In the genomic region with DNA sequence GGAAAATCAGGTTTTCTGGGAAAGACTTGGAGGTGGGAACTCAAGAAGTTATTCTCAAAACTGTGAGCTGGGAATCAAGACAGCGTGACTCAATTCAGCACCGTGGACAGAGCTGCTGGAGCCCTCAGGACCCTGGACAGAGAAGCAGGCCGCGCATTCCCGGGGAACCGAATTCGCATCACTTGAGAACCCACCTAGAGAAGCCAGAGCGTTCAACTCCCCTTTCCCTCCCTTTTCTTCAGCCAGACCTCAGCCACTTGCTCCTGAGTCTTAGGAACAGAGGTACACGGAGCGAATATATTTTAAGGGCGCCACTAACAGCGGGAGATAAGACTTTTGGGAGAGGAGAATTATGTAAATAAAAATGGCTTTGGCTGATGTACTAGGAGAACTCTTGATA, we compare ENCODE assay signal across 9 cellular contexts. TPM values are rescaled to one million over a fixed set of nuclear protein-coding genes. Genes with fewer than 3 reads are reported as not detected.
A peak's percentile ranks its signal among the peaks of the same experiment; 100 is the strongest.
DNase-seq lines count a peak whose midpoint lies in the region; ATAC-seq and TF ChIP-seq lines count a peak whose summit lies in the region.
"Had no signal": no experiment of that assay in that cellular context is flagged by ENCODE, and none has a peak within 500 bp of the region (broad histone marks: within the 10 kb centered on the region; RNA-seq: fewer than 3 reads in every experiment).

No MANE protein-coding gene starts in this region.

- DNase-seq in GM23248: peak; percentile 80
- no peak for DNase-seq in SK-N-SH
- peak; percentile 75 for DNase-seq in left cardiac atrium
- peak; percentile 70 to 84 for DNase-seq in psoas muscle
- DNase-seq in cerebellum (ENCODE audit: low spot score): no peak
- no peak for DNase-seq in NCI-H1436 treated with DMSO at 0.1 percent for 48 hours (lab: John Stamatoyannopoulos, UW)
- DNase-seq in NCI-H146 (lab: John Stamatoyannopoulos, UW): no peak

- WGBS in GM23248 (ENCODE audit: low coverage in 1 of 2, low lambda C conversion rate in 2 of 2, missing lambda C conversion rate in 2 of 2), 2 experiments: 3% methylated on average over 12 of the region's 12 CpGs
- WGBS in SK-N-SH (ENCODE audit: low lambda C conversion rate): 76% methylated on average over 12 of the region's 12 CpGs
- 0 to 1% (median 1%) methylated on average over 12 of the region's 12 CpGs for WGBS in psoas muscle, 3 donors

- peak overlapping the region; percentile 49 for H3K4me3 Mint-ChIP-seq in activated naive CD8-positive, alpha-beta T cell

- POLR2A ChIA-PET in SK-N-SH (lab: Yijun Ruan, JAX): no interaction called here

- H3K27ac ChIP-seq in GM23248 (no peak overlapping the region), SK-N-SH (ENCODE audit: low read depth in 2 of 2, low read length in 1 of 2) (no peak overlapping the region), psoas muscle (no peak overlapping the region)

- no peak for TF ChIP-seq RAD21 in SK-N-SH (IDR thresholded peaks at IDR 0.05; ENCODE audit: low read length)

- peaks cover 31% of the 10 kb centered on the region for H3K27me3 Mint-ChIP-seq in activated naive CD8-positive, alpha-beta T cell

- H3K9me3 Mint-ChIP-seq in activated naive CD8-positive, alpha-beta T cell (ENCODE audit: low read depth): no peaks in the 10 kb centered on the region

- no peak overlapping the region for H3K4me3 ChIP-seq in GM23248
- H3K4me3 ChIP-seq in SK-N-SH (ENCODE audit: low read depth in 2 of 2, low read length in 1 of 2): no peak overlapping the region
- no peak overlapping the region for H3K4me3 ChIP-seq in psoas muscle

- H3K79me2 ChIP-seq in GM23248 (ENCODE audit: insufficient read depth): no peaks in the 10 kb centered on the region
- no peaks in the 10 kb centered on the region for H3K79me2 ChIP-seq in SK-N-SH (ENCODE audit: insufficient read depth)

- CTCF ChIA-PET in SK-N-SH (lab: Yijun Ruan, JAX): interaction anchor here (1.4 kb wide), 1 partner anchor 9 kb away, joined by 4 read pairs; no protein-coding TSS in a partner anchor

- peaks cover 21% of the 10 kb centered on the region for H3K4me1 Mint-ChIP-seq in activated naive CD8-positive, alpha-beta T cell (ENCODE audit: low read depth)

- H3K4me1 ChIP-seq in GM23248 (ENCODE audit: insufficient read depth): peaks cover 9% of the 10 kb centered on the region; the same call in 1 of the 2 replicates
- peaks cover 0 to 7% of the 10 kb centered on the region in 2 experiments; a peak in 1 of 4 replicates for H3K4me1 ChIP-seq in SK-N-SH (ENCODE audit: control insufficient read depth in 1 of 2, insufficient read depth in 2 of 2, low read depth in 1 of 2, low read length in 1 of 2)
- no peaks in the 10 kb centered on the region for H3K4me1 ChIP-seq in psoas muscle

- H3K36me3 ChIP-seq in GM23248 (ENCODE audit: low read depth) (no peaks in the 10 kb centered on the region), SK-N-SH (replicated peaks in 1 of 2; ENCODE audit: control insufficient read depth in 1 of 2, insufficient read depth in 2 of 2, low read length in 1 of 2) (no peaks in the 10 kb centered on the region), psoas muscle (ENCODE audit: insufficient read depth in 1 of 2, low read depth in 1 of 2) (no peaks in the 10 kb centered on the region)

- ATAC-seq in left cardiac atrium (peak; percentile 89 to 94), psoas muscle (peak in 3 of 4 donors; percentile 82 to 86 (median 84))

- no peak overlapping the region for H3K9ac ChIP-seq in GM23248
- no peak overlapping the region for H3K9ac ChIP-seq in SK-N-SH

- H3F3A ChIP-seq in GM23248 (ENCODE audit: insufficient read depth): peaks cover 8% of the 10 kb centered on the region
- H3F3A ChIP-seq in SK-N-SH (replicated peaks; ENCODE audit: insufficient read depth): peaks cover 7% of the 10 kb centered on the region

- no peak overlapping the region for H2AFZ ChIP-seq in GM23248
- H2AFZ ChIP-seq in SK-N-SH (ENCODE audit: low read depth): no peak overlapping the region

- no peak for TF ChIP-seq EP300 in SK-N-SH (IDR thresholded peaks at IDR 0.05; ENCODE audit: borderline replicate concordance in 1 of 2, low read depth in 1 of 2, low read length in 1 of 2)

- no peaks in the 10 kb centered on the region for H4K20me1 ChIP-seq in GM23248 (ENCODE audit: insufficient read depth)
- no peaks in the 10 kb centered on the region for H4K20me1 ChIP-seq in SK-N-SH (ENCODE audit: insufficient read depth)

- no peak overlapping the region for H3K27ac Mint-ChIP-seq in activated naive CD8-positive, alpha-beta T cell

- in situ Hi-C loops in GM23248 (cut with MboI): no loop called here

- H3K9me2 ChIP-seq in GM23248 (ENCODE audit: insufficient read depth): no peaks in the 10 kb centered on the region
- H3K9me2 ChIP-seq in SK-N-SH: no peaks in the 10 kb centered on the region

- peaks cover 43% of the 10 kb centered on the region for H3K27me3 ChIP-seq in GM23248 (replicated peaks; ENCODE audit: insufficient read depth)
- peaks cover 5% of the 10 kb centered on the region; the same call in 1 of the 2 replicates for H3K27me3 ChIP-seq in SK-N-SH (ENCODE audit: insufficient read depth)
- H3K27me3 ChIP-seq in psoas muscle (ENCODE audit: insufficient read depth in 3 of 3, low read length in 2 of 3): peaks cover 0 to 47% (median 28%) of the 10 kb centered on the region in 3 donors

- no peaks in the 10 kb centered on the region for H3K36me3 Mint-ChIP-seq in activated naive CD8-positive, alpha-beta T cell

- TF ChIP-seq CTCF in SK-N-SH (IDR thresholded peaks at IDR 0.05) (no peak), psoas muscle (IDR thresholded peaks at IDR 0.05) (no peak)

- intact Hi-C loops in left cardiac atrium (cut with DNase I) (no loop called here), psoas muscle (cut with DNase I) (no loop called here)

- H3K9me3 ChIP-seq in GM23248 (ENCODE audit: low read depth) (no peaks in the 10 kb centered on the region), SK-N-SH (no peaks in the 10 kb centered on the region), psoas muscle (no peaks in the 10 kb centered on the region)

- H3K4me2 ChIP-seq in GM23248 (ENCODE audit: unreplicated experiment) (no peak overlapping the region), SK-N-SH (no peak overlapping the region)

TF ChIP-seq in SK-N-SH, 30 proteins besides CTCF, POLR2A, EP300 and RAD21 (continues in another document):
- no peak for TF ChIP-seq RFX5 (IDR thresholded peaks at IDR 0.05; ENCODE audit: low read length)
- TF ChIP-seq FOSL2 (IDR thresholded peaks at IDR 0.05; ENCODE audit: borderline replicate concordance, low read depth): no peak
- peak; percentile 95; the same call in 1 of the 2 replicates for TF ChIP-seq SIN3A (IDR thresholded peaks at IDR 0.05; ENCODE audit: borderline replicate concordance, low read depth, low read length)
- no peak for TF ChIP-seq TEAD4 (IDR thresholded peaks at IDR 0.05; ENCODE audit: borderline replicate concordance, insufficient read depth)
- no peak for TF ChIP-seq POLR2AphosphoS5 (IDR thresholded peaks at IDR 0.05; ENCODE audit: low read depth, low read length)
- TF ChIP-seq MAX (IDR thresholded peaks at IDR 0.05; ENCODE audit: low read depth): 0 out of 2 replicates have a peak, but pooled peaks have one; percentile 42
- no peak for TF ChIP-seq GATA2 (CRISPR knock-in tag; IDR thresholded peaks at IDR 0.05)
- TF ChIP-seq FOXJ3 (CRISPR knock-in tag; IDR thresholded peaks at IDR 0.05): no peak
- TF ChIP-seq MEF2A (IDR thresholded peaks at IDR 0.05; ENCODE audit: borderline replicate concordance, low read depth): no peak

RNA-seq across cellular contexts. Expression of gene LIN28A, which starts 2.0 kb away (rescaled TPM):
- total RNA-seq in GM23248 (2014; rRNA removed; shearing (Covaris generic)): not detected in 2 replicates
- polyA plus RNA-seq in GM23248 (2016; fragmentation: Nextera tagmentation; extraction: Ambion mirVana) (0.14 and 0.15 TPM in 2 replicates), SK-N-SH (2012; rRNA removed) (not detected in 2 replicates), psoas muscle (not detected)
- not detected in 2 replicates for polyA plus RNA-seq in SK-N-SH (2012; cell fraction: cytosol; rRNA removed)
- polyA plus RNA-seq in SK-N-SH (2012; cell fraction: nucleus; rRNA removed): 0.02 TPM in 1 of 2 replicates, not detected in the other
- total RNA-seq in left cardiac atrium (under 1 TPM in 1 of 2 donors, not detected in 1; 0.15 TPM), psoas muscle (not detected), cerebellum (not detected)
- total RNA-seq: T-helper 2 cell treated with Interferon-gamma antibody and Interleukin-4, amounts not matched to agents 100 ng/mL and 5 ng/mL, for 36 hours had no signal

RNA-seq across cellular contexts. Expression of gene DHDDS, which starts 23.5 kb away (rescaled TPM):
- total RNA-seq in GM23248 (2014; rRNA removed; shearing (Covaris generic)): 50.8 and 70.6 TPM in 2 replicates
- polyA plus RNA-seq in GM23248 (2016; fragmentation: Nextera tagmentation; extraction: Ambion mirVana) (43.0 and 46.9 TPM in 2 replicates), SK-N-SH (2012; rRNA removed) (25.0 and 36.6 TPM in 2 replicates), psoas muscle (10 to 100 TPM; 15.8 to 40.6 (median 23.3) TPM)
- 22.4 and 24.1 TPM in 2 replicates for polyA plus RNA-seq in SK-N-SH (2012; cell fraction: cytosol; rRNA removed)
- 58.3 and 87.1 TPM in 2 replicates for polyA plus RNA-seq in SK-N-SH (2012; cell fraction: nucleus; rRNA removed)
- total RNA-seq in left cardiac atrium (10 to 100 TPM; 44.7 to 49.6 TPM), psoas muscle (10 to 100 TPM; 14.1 to 25.8 (median 21.4) TPM), cerebellum (33.3 TPM)

RNA-seq across cellular contexts. Expression of gene ZNF683, which starts 36.1 kb away (rescaled TPM):
- not detected in 2 replicates for total RNA-seq in GM23248 (2014; rRNA removed; shearing (Covaris generic))
- polyA plus RNA-seq in GM23248 (2016; fragmentation: Nextera tagmentation; extraction: Ambion mirVana) (not detected in 2 replicates), SK-N-SH (2012; rRNA removed) (not detected in 2 replicates), psoas muscle (under 1 TPM in 1 of 3 donors, not detected in 2; 0.06 TPM)
- polyA plus RNA-seq in SK-N-SH (2012; cell fraction: cytosol; rRNA removed): not detected in 2 replicates
- not detected in 2 replicates for polyA plus RNA-seq in SK-N-SH (2012; cell fraction: nucleus; rRNA removed)
- total RNA-seq in left cardiac atrium (under 1 TPM in 1 of 2 donors, not detected in 1; 0.35 TPM), psoas muscle (not detected), cerebellum (not detected)

RNA-seq across cellular contexts. Expression of gene CRYBG2, which starts 54.7 kb away (rescaled TPM):
- total RNA-seq in GM23248 (2014; rRNA removed; shearing (Covaris generic)): not detected in 2 replicates
- polyA plus RNA-seq in GM23248 (2016; fragmentation: Nextera tagmentation; extraction: Ambion mirVana) (not detected in 2 replicates), SK-N-SH (2012; rRNA removed) (0.08 and 0.49 TPM in 2 replicates), psoas muscle (under 1 TPM in 1 of 3 donors, not detected in 2; 0.01 TPM)
- polyA plus RNA-seq in SK-N-SH (2012; cell fraction: cytosol; rRNA removed): 0.04 and 0.13 TPM in 2 replicates
- 0.27 and 0.93 TPM in 2 replicates for polyA plus RNA-seq in SK-N-SH (2012; cell fraction: nucleus; rRNA removed)
- total RNA-seq in left cardiac atrium (not detected), psoas muscle (1 to 10 TPM in 1 of 4 donors, under 1 TPM in 1, not detected in 2; 0.56 to 2.9 TPM), cerebellum (1.7 TPM)

Comparison
In these comparisons a context has a peak if more than half of its experiments do, and no peak if none do; other contexts are left out.
1. DNase-seq: peak in GM23248 (single experiment), left cardiac atrium (single experiment) and psoas muscle (2 of 2); none in SK-N-SH (single experiment), cerebellum (single experiment), NCI-H1436 treated with DMSO at 0.1 percent for 48 hours (single experiment) and NCI-H146 (single experiment).